In genomic region chr14:59407246-59407615, GRCh38 we compare ENCODE assay signal across 12 cellular contexts. TPM values are rescaled to one million over a fixed set of nuclear protein-coding genes. Genes with fewer than 3 reads are reported as not detected.
DNase-seq lines count a peak whose midpoint lies in the region; ATAC-seq and TF ChIP-seq lines count a peak whose summit lies in the region.
"Had no signal": no experiment of that assay in that cellular context is flagged by ENCODE, and none has a peak within 500 bp of the region (broad histone marks: within the 10 kb centered on the region; RNA-seq: fewer than 3 reads in every experiment).

No MANE protein-coding gene starts in this region.

- TF ChIP-seq CTCF in AG04450 (IDR thresholded peaks at IDR 0.05; ENCODE audit: low read depth, low read length), result no peak

- peak overlapping the region; percentile 83 for H3K27ac ChIP-seq in AG04450 (ENCODE audit: low read depth, low read length)
- peak overlapping the region; percentile 62 for H3K27ac ChIP-seq in SJSA1
- peak overlapping the region; percentile 46 for H3K27ac ChIP-seq in muscle layer of duodenum (ENCODE audit: low read length)

- no peak for ATAC-seq in GM18907 (IDR thresholded peaks at IDR 0.05; ENCODE audit: unreplicated experiment)

- POLR2A ChIA-PET in AG04450 (lab: Yijun Ruan, JAX), result no interaction called here

- H3K9me3 ChIP-seq in AG04450 (ENCODE audit: control insufficient read depth, insufficient read depth, low read length) (peaks cover 14% of the 10 kb centered on the region), SJSA1 (replicated peaks) (no peaks in the 10 kb centered on the region), muscle layer of duodenum (ENCODE audit: control insufficient read depth in 1 of 2, low read length in 2 of 2) (no peaks in the 10 kb centered on the region)
- H3K9me3 ChIP-seq: MG63 had no signal

- H3K4me1 ChIP-seq in SJSA1 (replicated peaks), result peaks cover 7% of the 10 kb centered on the region
- peaks cover 0 to 5% of the 10 kb centered on the region in 2 donors for H3K4me1 ChIP-seq in muscle layer of duodenum (ENCODE audit: control insufficient read depth in 1 of 2, insufficient read depth in 2 of 2, low read length in 2 of 2)

- DNase-seq in AG04450 (ENCODE audit: low read depth, low spot score), result peak; percentile 78
- DNase-seq in SJSA1 (ENCODE audit: low read depth in 1 of 2, low spot score in 2 of 2), result peak in 1 of 2 experiments; percentile 20
- DNase-seq in fibroblast of gingiva (ENCODE audit: low read depth), result peak; percentile 93
- no peak for DNase-seq in NCI-H2196 treated with DMSO at 0.1 percent for 48 hours (lab: John Stamatoyannopoulos, UW; ENCODE audit: unreplicated experiment)
- no peak for DNase-seq in SIG-M5 (lab: John Stamatoyannopoulos, UW)
- no peak for DNase-seq in NCI-H510A (lab: John Stamatoyannopoulos, UW)
- DNase-seq: activated B cell treated with CpG ODN at 0.5 μM for 24 hours, AML-193, amygdala, MG63 had no signal

- H3K27me3 ChIP-seq in AG04450 (ENCODE audit: control insufficient read depth, insufficient read depth, low read length) (no peaks in the 10 kb centered on the region), SJSA1 (replicated peaks) (no peaks in the 10 kb centered on the region), muscle layer of duodenum (ENCODE audit: low read depth, low read length) (no peaks in the 10 kb centered on the region)
- H3K27me3 ChIP-seq: MG63 had no signal

- CTCF ChIA-PET in AG04450 (lab: Charles Lee), result interaction anchor here (1.3 to 1.8 kb wide), 3 partner anchors 22 to 37 kb away, joined by 4 to 8 read pairs (median 5); no protein-coding TSS in a partner anchor

- H3K36me3 ChIP-seq in SJSA1 (no peaks in the 10 kb centered on the region), muscle layer of duodenum (ENCODE audit: control insufficient read depth in 1 of 2, insufficient read depth in 2 of 2, low read length in 2 of 2) (no peaks in the 10 kb centered on the region)
- H3K36me3 ChIP-seq: MG63 had no signal

- H3K4me3 ChIP-seq in AG04450 (ENCODE audit: low read depth, low read length) (peak overlapping the region; percentile 23; the same call in 1 of the 2 replicates), SJSA1 (no peak overlapping the region), muscle layer of duodenum (ENCODE audit: low read depth in 1 of 2, low read length in 2 of 2) (no peak overlapping the region)
- H3K4me3 ChIP-seq: MG63 had no signal

RNA-seq across cellular contexts. Expression of gene GPR135, which starts 57.9 kb away (rescaled TPM):
- 1.7 and 2.4 TPM in 2 replicates for polyA plus RNA-seq in AG04450 (2011; rRNA removed)
- polyA minus RNA-seq in AG04450 (2011; rRNA and poly(A)+ RNA removed), result 2.7 and 4.5 TPM in 2 replicates
- 1.8 and 2.7 TPM in 2 replicates for total RNA-seq in SJSA1 (2014; rRNA removed; shearing (Covaris generic))

Comparison
In these comparisons a context has a peak if more than half of its experiments do, and no peak if none do; other contexts are left out.
1. DNase-seq: peak in AG04450 (single experiment) and fibroblast of gingiva (single experiment); none in NCI-H2196 treated with DMSO at 0.1 percent for 48 hours (single experiment), SIG-M5 (single experiment) and NCI-H510A (single experiment).
2. Peak in every context shown above with its lines, with median percentiles within 50 percentile points of each other: H3K27ac ChIP-seq.